Comparison of ENCODE assay signal across 8 cellular contexts in genomic region chr15:89090791-89091666, GRCh38. TPM values are rescaled to one million over a fixed set of nuclear protein-coding genes. Genes with fewer than 3 reads are reported as not detected.
DNase-seq lines count a peak whose midpoint lies in the region; ATAC-seq and TF ChIP-seq lines count a peak whose summit lies in the region.

No MANE protein-coding gene starts in this region.

- peak overlapping the region; percentile 92 to 99 (median 98) for H3K27ac Mint-ChIP-seq in CD4-positive, CD25-positive, alpha-beta regulatory T cell
- peak overlapping the region; percentile 10 to 92 (median 85) for H3K27ac Mint-ChIP-seq in brain

- peaks cover 23 to 55% (median 39%) of the 10 kb centered on the region in 4 donors for H3K4me1 Mint-ChIP-seq in CD4-positive, CD25-positive, alpha-beta regulatory T cell
- peaks cover 53% of the 10 kb centered on the region for H3K4me1 Mint-ChIP-seq in brain

- H3K27me3 Mint-ChIP-seq in CD4-positive, CD25-positive, alpha-beta regulatory T cell: no peaks in the 10 kb centered on the region
- H3K27me3 Mint-ChIP-seq in brain: no peaks in the 10 kb centered on the region

- H3K36me3 ChIP-seq in CD4-positive, CD25-positive, alpha-beta regulatory T cell (ENCODE audit: control insufficient read depth, insufficient read depth, low read length): peaks cover 4% of the 10 kb centered on the region
- no peaks in the 10 kb centered on the region for H3K36me3 ChIP-seq in kidney epithelial cell (ENCODE audit: control insufficient read depth, insufficient read depth, low read length)

- peaks cover 41% of the 10 kb centered on the region for H3K4me1 ChIP-seq in CD4-positive, CD25-positive, alpha-beta regulatory T cell (ENCODE audit: control insufficient read depth, insufficient read depth, low read length, poor library complexity, severe bottlenecking)

- H3K27ac ChIP-seq in CD4-positive, CD25-positive, alpha-beta regulatory T cell (ENCODE audit: insufficient read depth, low read length, poor library complexity, severe bottlenecking): peak overlapping the region; percentile 81

- H3K27me3 ChIP-seq in CD4-positive, CD25-positive, alpha-beta regulatory T cell (ENCODE audit: control insufficient read depth, insufficient read depth, low read length): no peaks in the 10 kb centered on the region
- no peaks in the 10 kb centered on the region for H3K27me3 ChIP-seq in kidney epithelial cell (ENCODE audit: control insufficient read depth, insufficient read depth, low read length)

- TF ChIP-seq CTCF in HFF-Myc (IDR thresholded peaks at IDR 0.05; ENCODE audit: low read depth, low read length, missing control alignments) (no peak), brain (conservative IDR thresholded peaks at IDR 0.05) (no peak), kidney epithelial cell (IDR thresholded peaks at IDR 0.05; ENCODE audit: insufficient read depth, low read length, poor library complexity, severe bottlenecking) (peak; percentile 8)

- peak overlapping the region; percentile 82 for H3K4me3 ChIP-seq in CD4-positive, CD25-positive, alpha-beta regulatory T cell (ENCODE audit: low read depth, low read length)
- H3K4me3 ChIP-seq in HFF-Myc (replicated peaks; ENCODE audit: low read depth, low read length) (no peak overlapping the region), kidney epithelial cell (ENCODE audit: low read depth, low read length) (no peak overlapping the region)

- H3K4me3 Mint-ChIP-seq in CD4-positive, CD25-positive, alpha-beta regulatory T cell: no peak overlapping the region
- peak overlapping the region in 1 of 5 experiments; percentile 63 for H3K4me3 Mint-ChIP-seq in brain

- no peaks in the 10 kb centered on the region for H3K9me3 Mint-ChIP-seq in CD4-positive, CD25-positive, alpha-beta regulatory T cell
- H3K9me3 Mint-ChIP-seq in brain: no peaks in the 10 kb centered on the region

- peaks cover 17% of the 10 kb centered on the region for H3K36me3 Mint-ChIP-seq in CD4-positive, CD25-positive, alpha-beta regulatory T cell
- peaks cover 30% of the 10 kb centered on the region for H3K36me3 Mint-ChIP-seq in brain

- ATAC-seq in CD4-positive, CD25-positive, alpha-beta regulatory T cell (ENCODE audit: low read depth in 2 of 2): peak; percentile 4 to 14
- no peak for ATAC-seq in GM18498 (IDR thresholded peaks at IDR 0.05; ENCODE audit: unreplicated experiment)
- ATAC-seq in HG03039 (IDR thresholded peaks at IDR 0.05; ENCODE audit: unreplicated experiment): no peak

- DNase-seq in CD4-positive, CD25-positive, alpha-beta regulatory T cell: peak in 2 of 3 donors; percentile 31 to 89
- DNase-seq in HFF-Myc (ENCODE audit: extremely low read depth, low read depth): peak; percentile 41
- peak; percentile 78 for DNase-seq in SKM-1 treated with dmso at 0.1 percent for 144 hours (lab: John Stamatoyannopoulos, UW; ENCODE audit: unreplicated experiment)
- DNase-seq in kidney epithelial cell (ENCODE audit: low read depth): no peak
- peak; percentile 58 for DNase-seq in stimulated activated CD4-positive, alpha-beta T cell treated with anti-CD3 and anti-CD28 coated beads, Interleukin-4, amount 100 ng/mL, for 1 hour

- H3K9me3 ChIP-seq in CD4-positive, CD25-positive, alpha-beta regulatory T cell (ENCODE audit: control insufficient read depth in 2 of 2, low read length in 2 of 2): no peaks in the 10 kb centered on the region

RNA-seq across cellular contexts. Expression of gene ABHD2, which starts 2.8 kb away (rescaled TPM):
- total RNA-seq in CD4-positive, CD25-positive, alpha-beta regulatory T cell: 67.8 TPM
- 10 to 100 TPM; 18.7 to 30.2 (median 21.2) TPM for polyA plus RNA-seq in CD4-positive, CD25-positive, alpha-beta regulatory T cell
- 82.7 TPM for polyA plus RNA-seq in brain (ENCODE audit: insufficient read depth, low read depth, low replicate concordance)
- total RNA-seq in kidney epithelial cell: 39.7 and 62.7 TPM in 2 replicates

Comparison
In these comparisons a context has a peak if more than half of its experiments do, and no peak if none do; other contexts are left out.
1. ATAC-seq: peak in CD4-positive, CD25-positive, alpha-beta regulatory T cell (2 of 2); none in GM18498 (single experiment) and HG03039 (single experiment).